In genomic region chr7:150981644-150982043, GRCh38 we compare ENCODE assay signal across 19 cellular contexts.
DNase-seq lines count a peak whose midpoint lies in the region; ATAC-seq and TF ChIP-seq lines count a peak whose summit lies in the region.
"Had no signal": no experiment of that assay in that cellular context is flagged by ENCODE, and none has a peak within 500 bp of the region (broad histone marks: within the 10 kb centered on the region; RNA-seq: fewer than 3 reads in every experiment).

No MANE protein-coding gene starts in this region.

- H4K20me1 ChIP-seq in MM.1S (ENCODE audit: insufficient read depth, low read length) = no peaks in the 10 kb centered on the region

- H3K79me2 ChIP-seq in MM.1S (ENCODE audit: low read length) = 0 out of 2 replicates have a peak, but pooled peaks cover 4% of the 10 kb centered on the region

- H3K36me3 ChIP-seq in MM.1S (replicated peaks; ENCODE audit: insufficient read depth, low read length) = no peaks in the 10 kb centered on the region
- H3K36me3 ChIP-seq: BE2C, SJCRH30 had no signal

- no peaks in the 10 kb centered on the region for H3K36me3 Mint-ChIP-seq in nephron (ENCODE audit: low read depth)

- H3K4me1 Mint-ChIP-seq in nephron = peaks cover 56% of the 10 kb centered on the region

- TF ChIP-seq CTCF in nephron (IDR thresholded peaks at IDR 0.05; ENCODE audit: unreplicated experiment in 3 of 3) (no peak), MM.1S (IDR thresholded peaks at IDR 0.05; ENCODE audit: low read length) (no peak)

- no peak for ATAC-seq in HG03442 (IDR thresholded peaks at IDR 0.05; ENCODE audit: unreplicated experiment)

- H3K9me3 ChIP-seq in MM.1S (replicated peaks; ENCODE audit: insufficient read depth, low read length) = no peaks in the 10 kb centered on the region
- H3K9me3 ChIP-seq: BE2C, SJCRH30 had no signal

- no peak overlapping the region for H3K4me3 ChIP-seq in MM.1S (ENCODE audit: low read length)
- H3K4me3 ChIP-seq: SJCRH30 had no signal

- peak; percentile 68 for DNase-seq in D341Med (ENCODE audit: low spot score)
- peak; percentile 30 for DNase-seq in NCI-H1092 (lab: John Stamatoyannopoulos, UW)
- peak; percentile 79 for DNase-seq in NCI-H82 (lab: John Stamatoyannopoulos, UW)
- no peak for DNase-seq in MM.1S
- DNase-seq in GM03348 (ENCODE audit: low spot score) = no peak
- DNase-seq: BE2C, DMS 273 treated with DMSO at 0.1 percent for 48 hours, GOT3, HCEC 1CT, IMR-90, NCI-H1694, NCI-H2081, NCI-H2227 treated with DMSO at 0.1 percent for 48 hours, SJCRH30 had no signal

- H3K9ac ChIP-seq in MM.1S (ENCODE audit: low read length) = no peak overlapping the region
- H3K9ac ChIP-seq: KMS-11 had no signal

- peak overlapping the region in 2 of 3 experiments; percentile 9 to 22 for H3K4me3 Mint-ChIP-seq in nephron
- H3K4me3 Mint-ChIP-seq: T-helper 1 cell treated with Interleukin-12 subunit alpha and Interleukin-12 subunit beta and Interleukin-4 antibody, amounts not matched to agents 30 μg/mL and 1 μg/mL, for 36 hours had no signal

- no peak overlapping the region for H3K4me2 ChIP-seq in MM.1S (ENCODE audit: low read depth, low read length)
- H3K4me2 ChIP-seq: KMS-11 had no signal

- peaks cover 50% of the 10 kb centered on the region for H3K27me3 Mint-ChIP-seq in nephron (ENCODE audit: low read depth)

- peaks cover 7% of the 10 kb centered on the region; the same call in 1 of the 2 replicates for H3F3A ChIP-seq in MM.1S (ENCODE audit: insufficient read depth, low read length)

- no peak overlapping the region for H2AFZ ChIP-seq in MM.1S (ENCODE audit: low read length)

- H3K4me1 ChIP-seq in MM.1S (ENCODE audit: low read length) = peaks cover 6% of the 10 kb centered on the region; the same call in 1 of the 2 replicates

- H3K9me2 ChIP-seq in MM.1S (replicated peaks; ENCODE audit: insufficient read depth, low read length) = no peaks in the 10 kb centered on the region

- H3K27ac ChIP-seq in MM.1S (ENCODE audit: low read length) = no peak overlapping the region
- H3K27ac ChIP-seq: KMS-11, RWPE1, SJCRH30 had no signal

- H3K27ac Mint-ChIP-seq in nephron = peak overlapping the region in 1 of 3 experiments; percentile 47
- H3K27ac Mint-ChIP-seq: T-helper 1 cell treated with Interleukin-12 subunit alpha and Interleukin-12 subunit beta and Interleukin-4 antibody, amounts not matched to agents 30 μg/mL and 1 μg/mL, for 36 hours had no signal

- no peaks in the 10 kb centered on the region for H3K9me3 Mint-ChIP-seq in nephron
- H3K9me3 Mint-ChIP-seq: T-helper 1 cell treated with Interleukin-12 subunit alpha and Interleukin-12 subunit beta and Interleukin-4 antibody, amounts not matched to agents 30 μg/mL and 1 μg/mL, for 36 hours had no signal

- peaks cover 50% of the 10 kb centered on the region for H3K27me3 ChIP-seq in MM.1S (replicated peaks; ENCODE audit: insufficient read depth, low read length)
- H3K27me3 ChIP-seq: BE2C, SJCRH30 had no signal

Comparison
In these comparisons a context has a peak if more than half of its experiments do, and no peak if none do; other contexts are left out.
1. DNase-seq: peak in D341Med (single experiment), NCI-H1092 (single experiment) and NCI-H82 (single experiment); none in MM.1S (single experiment) and GM03348 (single experiment).